In genomic region chr12:51413149-51413548, GRCh38 we compare ENCODE assay signal across 26 cellular contexts. TPM values are rescaled to one million over a fixed set of nuclear protein-coding genes. Genes with fewer than 3 reads are reported as not detected.
A peak's percentile ranks its signal among the peaks of the same experiment; 100 is the strongest.
DNase-seq lines count a peak whose midpoint lies in the region; ATAC-seq, FAIRE-seq and TF ChIP-seq lines count a peak whose summit lies in the region.
"Had no signal": no experiment of that assay in that cellular context is flagged by ENCODE, and none has a peak within 500 bp of the region (broad histone marks: within the 10 kb centered on the region; RNA-seq: fewer than 3 reads in every experiment).

No MANE protein-coding gene starts in this region.

- H3K27me3 ChIP-seq in Loucy (ENCODE audit: insufficient read depth, low read length, poor library complexity, severe bottlenecking) (no peaks in the 10 kb centered on the region), pancreas (no peaks in the 10 kb centered on the region)
- H3K27me3 ChIP-seq in naive thymus-derived CD4-positive, alpha-beta T cell (ENCODE audit: control insufficient read depth in 2 of 2, insufficient read depth in 2 of 2, low read length in 2 of 2) = no peaks in the 10 kb centered on the region
- H3K27me3 ChIP-seq: BE2C; BLaER1 treated with 17β-estradiol and CSF1 and Interleukin-3, amounts not matched to agents 10 nM and 100 nM had no signal

- no peaks in the 10 kb centered on the region for H3K9me2 ChIP-seq in Loucy (replicated peaks; ENCODE audit: low read depth, low read length)

- H3K9ac ChIP-seq in Loucy (ENCODE audit: low read depth, low read length, poor library complexity, severe bottlenecking) = peak overlapping the region; percentile 44
- H3K9ac ChIP-seq in kidney (ENCODE audit: low read length in 2 of 2) = no peak overlapping the region
- H3K9ac ChIP-seq: BLaER1 treated with 17β-estradiol and CSF1 and Interleukin-3, amounts not matched to agents 10 nM and 100 nM had no signal

- H3K27ac Mint-ChIP-seq in naive thymus-derived CD4-positive, alpha-beta T cell = no peak overlapping the region
- H3K27ac Mint-ChIP-seq in stimulated activated naive CD8-positive, alpha-beta T cell treated with anti-CD3 and anti-CD28 coated beads, Interleukin-15, amount 100 ng/mL, for 72 hours = no peak overlapping the region
- H3K27ac Mint-ChIP-seq: CD14-positive monocyte; CD4-positive, alpha-beta T cell had no signal

- no peak overlapping the region for H3K4me3 Mint-ChIP-seq in naive thymus-derived CD4-positive, alpha-beta T cell
- no peak overlapping the region for H3K4me3 Mint-ChIP-seq in stimulated activated naive CD8-positive, alpha-beta T cell treated with anti-CD3 and anti-CD28 coated beads, Interleukin-15, amount 100 ng/mL, for 72 hours
- H3K4me3 Mint-ChIP-seq: CD14-positive monocyte; CD4-positive, alpha-beta T cell; CD8-positive, alpha-beta memory T cell had no signal

- no peaks in the 10 kb centered on the region for H4K20me1 ChIP-seq in Loucy (ENCODE audit: insufficient read depth, low read length, poor library complexity, severe bottlenecking)
- H4K20me1 ChIP-seq: BLaER1 treated with 17β-estradiol and CSF1 and Interleukin-3, amounts not matched to agents 10 nM and 100 nM had no signal

- H2AFZ ChIP-seq in Loucy (ENCODE audit: low read length) = peak overlapping the region; percentile 12; the same call in 1 of the 2 replicates

- no peaks in the 10 kb centered on the region for H3F3A ChIP-seq in Loucy (ENCODE audit: low read depth)

- peak overlapping the region; percentile 61 for H3K4me2 ChIP-seq in Loucy (ENCODE audit: low read depth, low read length, poor library complexity, severe bottlenecking)
- H3K4me2 ChIP-seq: A549 had no signal

- peaks cover 0 to 14% (median 3%) of the 10 kb centered on the region in 7 donors for H3K4me1 Mint-ChIP-seq in naive thymus-derived CD4-positive, alpha-beta T cell
- no peaks in the 10 kb centered on the region for H3K4me1 Mint-ChIP-seq in stimulated activated naive CD8-positive, alpha-beta T cell treated with anti-CD3 and anti-CD28 coated beads, Interleukin-15, amount 100 ng/mL, for 72 hours
- H3K4me1 Mint-ChIP-seq: CD14-positive monocyte had no signal

- H3K9me3 ChIP-seq in Loucy (ENCODE audit: insufficient read depth, low read depth, low read length) = no peaks in the 10 kb centered on the region
- no peaks in the 10 kb centered on the region for H3K9me3 ChIP-seq in kidney (ENCODE audit: control insufficient read depth in 1 of 2, low read length in 2 of 2)
- H3K9me3 ChIP-seq in pancreas = no peaks in the 10 kb centered on the region
- H3K9me3 ChIP-seq in naive thymus-derived CD4-positive, alpha-beta T cell (ENCODE audit: control insufficient read depth in 2 of 3, low read length in 3 of 3) = no peaks in the 10 kb centered on the region
- H3K9me3 ChIP-seq: A549; BE2C; BLaER1 treated with 17β-estradiol and CSF1 and Interleukin-3, amounts not matched to agents 10 nM and 100 nM; HAP-1 had no signal

- ATAC-seq in pancreas (no peak), HG02610 (IDR thresholded peaks at IDR 0.05; ENCODE audit: unreplicated experiment) (no peak), GM18505 (IDR thresholded peaks at IDR 0.05; ENCODE audit: unreplicated experiment) (no peak)
- ATAC-seq in naive thymus-derived CD4-positive, alpha-beta T cell = no peak
- ATAC-seq in stimulated activated naive CD8-positive, alpha-beta T cell treated with anti-CD3 and anti-CD28 coated beads, Interleukin-15, amount 100 ng/mL, for 72 hours = no peak
- ATAC-seq: A549 had no signal

- intact Hi-C loops in kidney (cut with DNase I) = no loop called here
- intact Hi-C loops in pancreas (cut with DNase I) = no loop called here
- intact Hi-C loops in naive thymus-derived CD4-positive, alpha-beta T cell (cut with micrococcal nuclease) = no loop called here

- peaks cover 0 to 12% (median 0%) of the 10 kb centered on the region in 5 donors for H3K36me3 Mint-ChIP-seq in naive thymus-derived CD4-positive, alpha-beta T cell

- H3K79me2 ChIP-seq in Loucy (ENCODE audit: insufficient read depth, low read length) = no peaks in the 10 kb centered on the region

- CTCF ChIA-PET in naive thymus-derived CD4-positive, alpha-beta T cell (lab: Charles Lee) = interaction anchor here (0.8 kb wide), 1 partner anchor 8 kb away, joined by 3 read pairs; no protein-coding TSS in a partner anchor

- no peak for TF ChIP-seq CTCF in Loucy (conservative IDR thresholded peaks at IDR 0.05; ENCODE audit: low read length)
- TF ChIP-seq CTCF in kidney (IDR thresholded peaks at IDR 0.05; ENCODE audit: borderline replicate concordance, extremely low read depth, insufficient read depth) = no peak
- no peak for TF ChIP-seq CTCF in pancreas (IDR thresholded peaks at IDR 0.05)

- no peaks in the 10 kb centered on the region for H3K9me3 Mint-ChIP-seq in naive thymus-derived CD4-positive, alpha-beta T cell
- no peaks in the 10 kb centered on the region for H3K9me3 Mint-ChIP-seq in stimulated activated naive CD8-positive, alpha-beta T cell treated with anti-CD3 and anti-CD28 coated beads, Interleukin-15, amount 100 ng/mL, for 72 hours
- H3K9me3 Mint-ChIP-seq: CD14-positive monocyte; CD4-positive, alpha-beta T cell; CD8-positive, alpha-beta memory T cell had no signal

- DNase-seq in kidney = no peak
- no peak for DNase-seq in pancreas
- no peak for DNase-seq in naive thymus-derived CD4-positive, alpha-beta T cell
- no peak for DNase-seq in stimulated activated naive CD8-positive, alpha-beta T cell treated with anti-CD3 and anti-CD28 coated beads, Interleukin-15, amount 100 ng/mL, for 72 hours
- DNase-seq: 8988T; ACHN; AML-193; BE2C; CD4-positive, alpha-beta T cell; CD8-positive, alpha-beta memory T cell; DMS 273 treated with DMSO at 0.1 percent for 48 hours; DMS79; EL; GF-D8; GOT3 had no signal

- peaks cover 24% of the 10 kb centered on the region for H3K4me1 ChIP-seq in Loucy (ENCODE audit: insufficient read depth, low read length, poor library complexity, severe bottlenecking)
- no peaks in the 10 kb centered on the region for H3K4me1 ChIP-seq in kidney (ENCODE audit: control insufficient read depth in 1 of 2, insufficient read depth in 1 of 2, low read depth in 1 of 2, low read length in 2 of 2)
- H3K4me1 ChIP-seq in pancreas = no peaks in the 10 kb centered on the region
- H3K4me1 ChIP-seq in naive thymus-derived CD4-positive, alpha-beta T cell (ENCODE audit: control insufficient read depth in 2 of 2, insufficient read depth in 2 of 2, low read length in 2 of 2) = no peaks in the 10 kb centered on the region
- H3K4me1 ChIP-seq: A549, HAP-1 had no signal

- TF ChIP-seq POLR2A in GM18505 (IDR thresholded peaks at IDR 0.05; ENCODE audit: borderline replicate concordance, extremely low read depth, insufficient read depth, insufficient read length) = no peak

- H3K27me3 Mint-ChIP-seq in naive thymus-derived CD4-positive, alpha-beta T cell = peaks cover 0 to 33% (median 0%) of the 10 kb centered on the region in 5 donors
- no peaks in the 10 kb centered on the region for H3K27me3 Mint-ChIP-seq in stimulated activated naive CD8-positive, alpha-beta T cell treated with anti-CD3 and anti-CD28 coated beads, Interleukin-15, amount 100 ng/mL, for 72 hours
- H3K27me3 Mint-ChIP-seq: CD4-positive, alpha-beta T cell; CD8-positive, alpha-beta memory T cell had no signal

- H3K36me3 ChIP-seq in Loucy (ENCODE audit: insufficient read depth, low read length) = no peaks in the 10 kb centered on the region
- no peaks in the 10 kb centered on the region for H3K36me3 ChIP-seq in kidney (ENCODE audit: control insufficient read depth in 1 of 2, insufficient read depth in 2 of 2, low read length in 2 of 2)
- H3K36me3 ChIP-seq in pancreas = no peaks in the 10 kb centered on the region
- no peaks in the 10 kb centered on the region for H3K36me3 ChIP-seq in naive thymus-derived CD4-positive, alpha-beta T cell (ENCODE audit: control insufficient read depth in 2 of 3, insufficient read depth in 3 of 3, low read length in 3 of 3)
- H3K36me3 ChIP-seq: BE2C; BLaER1 treated with 17β-estradiol and CSF1 and Interleukin-3, amounts not matched to agents 10 nM and 100 nM; HAP-1 had no signal

- H3K4me3 ChIP-seq in Loucy (ENCODE audit: low read length, poor library complexity, severe bottlenecking) = peak overlapping the region; percentile 14
- no peak overlapping the region for H3K4me3 ChIP-seq in kidney (ENCODE audit: low read length in 2 of 2)
- H3K4me3 ChIP-seq in pancreas = no peak overlapping the region
- H3K4me3 ChIP-seq in naive thymus-derived CD4-positive, alpha-beta T cell (ENCODE audit: low read length) = no peak overlapping the region
- H3K4me3 ChIP-seq: A549; BLaER1 treated with 17β-estradiol and CSF1 and Interleukin-3, amounts not matched to agents 10 nM and 100 nM; HAP-1 had no signal

- H3K27ac ChIP-seq in kidney (ENCODE audit: low read depth in 2 of 2, low read length in 2 of 2) (no peak overlapping the region), pancreas (no peak overlapping the region)
- no peak overlapping the region for H3K27ac ChIP-seq in naive thymus-derived CD4-positive, alpha-beta T cell (ENCODE audit: low read depth, low read length)
- H3K27ac ChIP-seq: A549; BLaER1 treated with 17β-estradiol and CSF1 and Interleukin-3, amounts not matched to agents 10 nM and 100 nM had no signal

- POLR2A ChIA-PET in naive thymus-derived CD4-positive, alpha-beta T cell (lab: Charles Lee) = no interaction called here

- peak; percentile 28 for FAIRE-seq in G401.6 (lab: Jason Lieb, UNC)
- peak; percentile 25 for FAIRE-seq in kidney (lab: Jason Lieb, UNC)
- FAIRE-seq in pancreas (lab: Jason Lieb, UNC) = peak; percentile 5
- FAIRE-seq: A549, D721Med, GM12891, H54 had no signal

RNA-seq across cellular contexts. Expression of gene SLC4A8, which starts 11.5 kb away (rescaled TPM):
- total RNA-seq in kidney (2.4 TPM), pancreas (1 to 10 TPM; 1.0 to 3.1 (median 2.7) TPM)
- polyA plus RNA-seq in kidney (ENCODE audit: insufficient read depth, low read depth, low replicate concordance) (3.4 TPM), pancreas (1 to 10 TPM; 1.4 to 5.5 TPM)
- 1 to 10 TPM in 4 of 5 experiments, under 1 TPM in 1; 0.97 to 8.4 (median 3.4) TPM for total RNA-seq in naive thymus-derived CD4-positive, alpha-beta T cell
- polyA plus RNA-seq in naive thymus-derived CD4-positive, alpha-beta T cell = under 1 TPM; 0.13 to 0.34 TPM

RNA-seq across cellular contexts. Expression of gene GALNT6, which starts 21.9 kb away (rescaled TPM):
- total RNA-seq in kidney (16.8 TPM), pancreas (10 to 100 TPM in 3 of 6 donors, 1 to 10 TPM in 3; 8.9 to 16.6 (median 10.6) TPM)
- polyA plus RNA-seq in kidney (ENCODE audit: insufficient read depth, low read depth, low replicate concordance) (2.1 TPM), pancreas (1 to 10 TPM; 2.7 to 5.4 TPM)
- 10 to 100 TPM in 3 of 5 experiments, 1 to 10 TPM in 2; 2.5 to 19.5 (median 13.4) TPM for total RNA-seq in naive thymus-derived CD4-positive, alpha-beta T cell
- 10 to 100 TPM in 1 of 2 donors, 1 to 10 TPM in 1; 6.2 to 14.0 TPM for polyA plus RNA-seq in naive thymus-derived CD4-positive, alpha-beta T cell
